In the genomic region with DNA sequence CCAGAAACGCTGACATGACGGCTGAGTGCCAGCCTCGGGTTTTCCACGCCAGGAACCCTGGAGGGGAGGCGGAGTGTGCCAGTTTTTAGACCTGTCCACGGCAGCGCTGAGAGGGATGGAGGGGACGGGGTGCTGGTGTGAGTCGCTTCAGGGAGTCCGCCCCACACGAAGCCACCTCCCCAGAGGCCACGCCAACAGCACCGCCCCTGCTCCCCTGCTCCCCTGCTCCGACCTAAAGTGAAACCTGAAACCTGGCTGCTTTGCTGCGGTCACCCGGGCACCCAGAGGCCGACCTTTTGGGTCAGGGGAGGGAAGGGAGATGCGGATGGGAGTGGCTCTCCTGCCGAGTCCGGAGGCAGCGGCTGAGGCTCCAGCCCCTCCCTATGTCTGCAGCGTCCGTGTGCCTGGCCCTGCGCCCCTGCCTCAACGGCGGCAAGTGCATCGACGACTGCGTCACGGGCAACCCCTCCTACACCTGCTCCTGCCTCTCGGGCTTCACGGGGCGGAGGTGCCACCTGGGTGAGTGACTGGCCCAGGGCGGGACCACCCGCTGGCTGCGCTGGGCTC, we compare ENCODE assay signal across 2 cellular contexts.
TF ChIP-seq lines count a peak whose summit lies in the region.

No MANE protein-coding gene starts in this region.

TF ChIP-seq in K562, 482 proteins besides CTCF, POLR2A, EP300 and RAD21 (continued from another document):
- TF ChIP-seq, protein P1, sequence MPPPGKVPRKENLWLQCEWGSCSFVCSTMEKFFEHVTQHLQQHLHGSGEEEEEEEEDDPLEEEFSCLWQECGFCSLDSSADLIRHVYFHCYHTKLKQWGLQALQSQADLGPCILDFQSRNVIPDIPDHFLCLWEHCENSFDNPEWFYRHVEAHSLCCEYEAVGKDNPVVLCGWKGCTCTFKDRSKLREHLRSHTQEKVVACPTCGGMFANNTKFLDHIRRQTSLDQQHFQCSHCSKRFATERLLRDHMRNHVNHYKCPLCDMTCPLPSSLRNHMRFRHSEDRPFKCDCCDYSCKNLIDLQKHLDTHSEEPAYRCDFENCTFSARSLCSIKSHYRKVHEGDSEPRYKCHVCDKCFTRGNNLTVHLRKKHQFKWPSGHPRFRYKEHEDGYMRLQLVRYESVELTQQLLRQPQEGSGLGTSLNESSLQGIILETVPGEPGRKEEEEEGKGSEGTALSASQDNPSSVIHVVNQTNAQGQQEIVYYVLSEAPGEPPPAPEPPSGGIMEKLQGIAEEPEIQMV (tag; conservative IDR thresholded peaks at IDR 0.05; ENCODE audit: low read depth): no peak
- TF ChIP-seq, protein P2, sequence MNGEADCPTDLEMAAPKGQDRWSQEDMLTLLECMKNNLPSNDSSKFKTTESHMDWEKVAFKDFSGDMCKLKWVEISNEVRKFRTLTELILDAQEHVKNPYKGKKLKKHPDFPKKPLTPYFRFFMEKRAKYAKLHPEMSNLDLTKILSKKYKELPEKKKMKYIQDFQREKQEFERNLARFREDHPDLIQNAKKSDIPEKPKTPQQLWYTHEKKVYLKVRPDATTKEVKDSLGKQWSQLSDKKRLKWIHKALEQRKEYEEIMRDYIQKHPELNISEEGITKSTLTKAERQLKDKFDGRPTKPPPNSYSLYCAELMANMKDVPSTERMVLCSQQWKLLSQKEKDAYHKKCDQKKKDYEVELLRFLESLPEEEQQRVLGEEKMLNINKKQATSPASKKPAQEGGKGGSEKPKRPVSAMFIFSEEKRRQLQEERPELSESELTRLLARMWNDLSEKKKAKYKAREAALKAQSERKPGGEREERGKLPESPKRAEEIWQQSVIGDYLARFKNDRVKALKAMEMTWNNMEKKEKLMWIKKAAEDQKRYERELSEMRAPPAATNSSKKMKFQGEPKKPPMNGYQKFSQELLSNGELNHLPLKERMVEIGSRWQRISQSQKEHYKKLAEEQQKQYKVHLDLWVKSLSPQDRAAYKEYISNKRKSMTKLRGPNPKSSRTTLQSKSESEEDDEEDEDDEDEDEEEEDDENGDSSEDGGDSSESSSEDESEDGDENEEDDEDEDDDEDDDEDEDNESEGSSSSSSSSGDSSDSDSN (IDR thresholded peaks at IDR 0.05; ENCODE audit: borderline replicate concordance in 1 of 2, low read depth in 2 of 2, low read length in 2 of 2): peak; percentile 77 to 97; a peak in 3 of 4 replicates
- no peak for TF ChIP-seq KAT8 (IDR thresholded peaks at IDR 0.05; ENCODE audit: low read depth)
- TF ChIP-seq SPI1 (IDR thresholded peaks at IDR 0.05; ENCODE audit: borderline replicate concordance, low read depth, low read length): no peak
- no peak for TF ChIP-seq ZNF586 (CRISPR knock-in tag; conservative IDR thresholded peaks at IDR 0.05)
- TF ChIP-seq RNF219 (CRISPR knock-in tag; IDR thresholded peaks at IDR 0.05): no peak
- TF ChIP-seq, protein P3, sequence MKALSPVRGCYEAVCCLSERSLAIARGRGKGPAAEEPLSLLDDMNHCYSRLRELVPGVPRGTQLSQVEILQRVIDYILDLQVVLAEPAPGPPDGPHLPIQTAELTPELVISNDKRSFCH (CRISPR knock-in tag; IDR thresholded peaks at IDR 0.05): no peak
- TF ChIP-seq, protein P3 (tag; IDR thresholded peaks at IDR 0.05): no peak
- TF ChIP-seq ZBTB2 (IDR thresholded peaks at IDR 0.05): no peak
- no peak for TF ChIP-seq RFX7 (CRISPR knock-in tag; IDR thresholded peaks at IDR 0.05)
- no peak for TF ChIP-seq ZNF124 (CRISPR knock-in tag; IDR thresholded peaks at IDR 0.05)
- TF ChIP-seq MAFG (tag; conservative IDR thresholded peaks at IDR 0.05): no peak

TF ChIP-seq in HepG2, 621 proteins besides CTCF, POLR2A, EP300 and RAD21 (continued from another document):
- TF ChIP-seq ZNF687 (CRISPR knock-in tag; IDR thresholded peaks at IDR 0.05) (peak; percentile 22; the same call in 1 of the 2 replicates), SAP130 (CRISPR knock-in tag; IDR thresholded peaks at IDR 0.05; ENCODE audit: low read depth) (no peak), ZFY (CRISPR knock-in tag; IDR thresholded peaks at IDR 0.05) (0 out of 2 replicates have a peak, but pooled peaks have one; percentile 19), FOXO1 (CRISPR knock-in tag; IDR thresholded peaks at IDR 0.05) (no peak), NR2F6 (IDR thresholded peaks at IDR 0.05) (no peak), NR2F6 (CRISPR knock-in tag; IDR thresholded peaks at IDR 0.05) (peak; percentile 17; the same call in 1 of the 2 replicates), KLF15 (CRISPR knock-in tag; IDR thresholded peaks at IDR 0.05; ENCODE audit: borderline replicate concordance) (no peak)
- TF ChIP-seq, protein P4, sequence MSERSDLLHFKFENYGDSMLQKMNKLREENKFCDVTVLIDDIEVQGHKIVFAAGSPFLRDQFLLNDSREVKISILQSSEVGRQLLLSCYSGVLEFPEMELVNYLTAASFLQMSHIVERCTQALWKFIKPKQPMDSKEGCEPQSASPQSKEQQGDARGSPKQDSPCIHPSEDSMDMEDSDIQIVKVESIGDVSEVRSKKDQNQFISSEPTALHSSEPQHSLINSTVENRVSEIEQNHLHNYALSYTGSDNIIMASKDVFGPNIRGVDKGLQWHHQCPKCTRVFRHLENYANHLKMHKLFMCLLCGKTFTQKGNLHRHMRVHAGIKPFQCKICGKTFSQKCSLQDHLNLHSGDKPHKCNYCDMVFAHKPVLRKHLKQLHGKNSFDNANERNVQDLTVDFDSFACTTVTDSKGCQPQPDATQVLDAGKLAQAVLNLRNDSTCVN (CRISPR knock-in tag; IDR thresholded peaks at IDR 0.05; ENCODE audit: borderline replicate concordance): no peak
